In genomic region chrX:30343206-30343605, GRCh38 we compare ENCODE assay signal across 2 cellular contexts.
TF ChIP-seq lines count a peak whose summit lies in the region.

No MANE protein-coding gene starts in this region.

TF ChIP-seq in HCT116, 20 proteins besides CTCF, POLR2A, EP300 and RAD21:
- TF ChIP-seq SIN3A (IDR thresholded peaks at IDR 0.05; ENCODE audit: low read depth) = no peak
- TF ChIP-seq YY1 (IDR thresholded peaks at IDR 0.05; ENCODE audit: extremely low read depth, insufficient replicate concordance, low read depth, low read length) = no peak
- TF ChIP-seq ELF1 (IDR thresholded peaks at IDR 0.05; ENCODE audit: borderline replicate concordance, low read depth) = no peak
- TF ChIP-seq JUND (IDR thresholded peaks at IDR 0.05) = no peak
- no peak for TF ChIP-seq EGR1 (IDR thresholded peaks at IDR 0.05; ENCODE audit: low read depth)
- TF ChIP-seq MAX (IDR thresholded peaks at IDR 0.05) = no peak
- no peak for TF ChIP-seq ZNF274 (IDR thresholded peaks at IDR 0.05; ENCODE audit: low read depth, low read length)

TF ChIP-seq in GM12878, 131 proteins besides CTCF, POLR2A, EP300 and RAD21 (continued from another document):
- peak; percentile 18; the same call in 1 of the 2 replicates for TF ChIP-seq SMC3 (IDR thresholded peaks at IDR 0.05; ENCODE audit: borderline replicate concordance, low read length)
